Comparison of ENCODE assay signal across 7 cellular contexts in the genomic region with DNA sequence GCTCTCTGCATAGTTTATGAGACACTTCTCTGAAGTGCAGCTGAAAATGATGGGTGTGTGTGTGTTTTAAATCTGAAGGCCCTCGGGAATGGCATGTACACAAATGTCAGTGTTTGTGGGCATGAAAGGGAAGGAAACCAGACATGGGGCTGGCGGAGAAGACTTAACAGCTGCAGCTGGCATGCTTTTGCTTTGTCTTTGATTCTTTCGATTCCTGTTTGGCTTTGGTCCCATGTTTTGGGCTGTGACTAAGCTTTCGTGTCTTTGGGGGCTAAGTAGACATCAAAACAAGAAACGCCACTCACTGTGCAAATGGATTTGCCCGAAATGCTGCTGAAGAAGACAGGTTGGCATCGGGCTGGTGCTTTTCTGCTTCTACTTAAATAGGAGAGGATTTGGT.
DNase-seq lines count a peak whose midpoint lies in the region; ATAC-seq lines count a peak whose summit lies in the region.

No MANE protein-coding gene starts in this region.

- H3K9me3 Mint-ChIP-seq in activated naive CD8-positive, alpha-beta T cell treated with anti-CD3 and anti-CD28 coated beads for 36 hours: peaks cover 33% of the 10 kb centered on the region

- H3K4me3 Mint-ChIP-seq in activated naive CD8-positive, alpha-beta T cell treated with anti-CD3 and anti-CD28 coated beads for 36 hours: peak overlapping the region; percentile 62

- H3K27me3 Mint-ChIP-seq in activated naive CD8-positive, alpha-beta T cell treated with anti-CD3 and anti-CD28 coated beads for 36 hours: no peaks in the 10 kb centered on the region

- ATAC-seq in GM21381 (IDR thresholded peaks at IDR 0.05; ENCODE audit: unreplicated experiment): peak; percentile 69
- no peak for ATAC-seq in HG03469 (IDR thresholded peaks at IDR 0.05; ENCODE audit: unreplicated experiment)

- H3K4me1 Mint-ChIP-seq in activated naive CD8-positive, alpha-beta T cell treated with anti-CD3 and anti-CD28 coated beads for 36 hours: peaks cover 20% of the 10 kb centered on the region

- DNase-seq in M059J (ENCODE audit: low read depth): peak; percentile 80
- DNase-seq in activated naive CD8-positive, alpha-beta T cell treated with anti-CD3 and anti-CD28 coated beads for 36 hours: peak; percentile 45
- DNase-seq in myocyte (ENCODE audit: low read depth): peak; percentile 97
- no peak for DNase-seq in NCI-H2171 (lab: John Stamatoyannopoulos, UW)
- DNase-seq in NCI-H2227 (lab: John Stamatoyannopoulos, UW; ENCODE audit: unreplicated experiment): no peak

- H3K27ac Mint-ChIP-seq in activated naive CD8-positive, alpha-beta T cell treated with anti-CD3 and anti-CD28 coated beads for 36 hours: peak overlapping the region; percentile 82

- peaks cover 34% of the 10 kb centered on the region for H3K36me3 Mint-ChIP-seq in activated naive CD8-positive, alpha-beta T cell treated with anti-CD3 and anti-CD28 coated beads for 36 hours

Comparison
In these comparisons a context has a peak if more than half of its experiments do, and no peak if none do; other contexts are left out.
1. DNase-seq: peak in M059J (single experiment), activated naive CD8-positive, alpha-beta T cell treated with anti-CD3 and anti-CD28 coated beads for 36 hours (single experiment) and myocyte (single experiment); none in NCI-H2171 (single experiment) and NCI-H2227 (single experiment).